ENCODE assay signal across 8 cellular contexts in the genomic region with DNA sequence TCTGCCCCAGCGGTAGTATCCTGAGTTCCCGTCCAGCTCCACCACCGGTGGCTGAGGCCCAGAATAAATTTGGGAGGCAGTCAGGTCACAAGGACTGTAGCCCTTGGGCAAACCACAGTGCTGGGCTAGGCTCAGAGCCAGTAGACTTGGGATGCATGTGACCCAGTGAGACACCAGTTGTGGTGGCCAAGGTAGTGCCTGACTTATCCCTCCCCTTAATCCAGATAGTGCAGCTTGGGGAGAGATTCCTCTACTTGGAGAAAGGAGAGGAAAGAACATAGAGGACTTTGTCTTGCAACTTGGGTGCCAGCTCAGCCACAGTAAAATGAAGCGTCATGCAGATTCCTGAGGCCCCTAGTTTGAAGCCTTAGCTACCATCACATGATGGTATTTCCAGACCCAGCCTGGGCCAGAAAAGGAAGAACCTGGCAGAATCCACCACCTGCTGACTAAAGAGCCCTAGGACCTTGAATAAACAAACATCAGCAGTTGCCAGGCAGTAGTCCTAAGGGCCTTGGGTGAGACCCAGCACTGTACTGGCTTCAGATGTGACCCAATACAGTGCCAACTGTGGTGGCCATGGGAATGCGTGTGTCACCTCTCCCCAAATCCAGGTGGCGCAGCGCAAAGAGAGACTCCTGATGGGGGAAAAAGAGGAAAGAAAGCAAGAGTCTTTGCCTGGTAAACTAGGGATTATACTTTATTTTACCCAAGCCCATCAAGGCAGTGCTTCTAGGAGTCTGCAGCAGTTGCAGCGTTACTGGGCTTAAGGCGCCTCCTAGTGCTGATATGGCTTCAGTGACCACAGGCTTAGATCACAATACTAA. TPM values are rescaled to one million over a fixed set of nuclear protein-coding genes. Genes with fewer than 3 reads are reported as not detected.
DNase-seq lines count a peak whose midpoint lies in the region; ATAC-seq and TF ChIP-seq lines count a peak whose summit lies in the region.

No MANE protein-coding gene starts in this region.

- ATAC-seq in GM18868 (IDR thresholded peaks at IDR 0.05; ENCODE audit: unreplicated experiment) (peak; percentile 95), HG03175 (IDR thresholded peaks at IDR 0.05; ENCODE audit: unreplicated experiment) (peak; percentile 93)

- H3K4me3 ChIP-seq in lower leg skin (ENCODE audit: low read depth, poor library complexity, severe bottlenecking) = no peak overlapping the region

- WGBS in lower leg skin, 2 donors = 17 to 29% methylated on average over 9 of the region's 9 CpGs

- TF ChIP-seq CTCF in lower leg skin (IDR thresholded peaks at IDR 0.05) = peak in 1 of 3 donors; percentile 76

- intact Hi-C loops in lower leg skin (cut with DNase I; ENCODE audit: low total_unique reads) = no loop called here

- DNase-seq in AG08395 (ENCODE audit: low spot score) = peak; percentile 67
- DNase-seq in NCI-H460 (ENCODE audit: extremely low read depth, low read depth) = peak; percentile 70
- DNase-seq in activated CD4-positive, alpha-beta T cell treated with anti-CD3 and anti-CD28 coated beads for 48 hours = peak; percentile 73
- DNase-seq in dermis blood vessel endothelial cell = peak; percentile 90
- peak; percentile 79 to 95 for DNase-seq in lower leg skin (ENCODE audit: low spot score in 2 of 2)
- DNase-seq in stimulated activated CD4-positive, alpha-beta T cell treated with anti-CD3 and anti-CD28 coated beads, TNF-alpha, amount 100 ng/mL, for 24 hours (ENCODE audit: low read depth in 3 of 3) = peak; percentile 31 to 56 (median 49)

- no peak for TF ChIP-seq POLR2A in lower leg skin (IDR thresholded peaks at IDR 0.05)

RNA-seq across cellular contexts. Expression of gene DDX10, which starts 17.0 kb away (rescaled TPM):
- total RNA-seq in NCI-H460 (2014; rRNA removed; shearing (Covaris generic)) = 277 and 301 TPM in 2 replicates
- 54.6 and 68.1 TPM in 2 replicates for polyA plus RNA-seq in NCI-H460 (2014; cell fraction: nucleus; rRNA removed)
- total RNA-seq in dermis blood vessel endothelial cell (36.9 and 64.0 TPM in 2 replicates), lower leg skin (10 to 100 TPM; 18.4 to 33.5 (median 22.2) TPM)

RNA-seq across cellular contexts. Expression of gene EXPH5, which starts 54.3 kb away (rescaled TPM):
- total RNA-seq in NCI-H460 (2014; rRNA removed; shearing (Covaris generic)) = 2.5 and 2.7 TPM in 2 replicates
- polyA plus RNA-seq in NCI-H460 (2014; cell fraction: nucleus; rRNA removed) = 0.56 and 0.58 TPM in 2 replicates
- under 0.01 and 0.09 TPM in 2 replicates for total RNA-seq in dermis blood vessel endothelial cell
- total RNA-seq in lower leg skin = 100 to 1,000 TPM; 122 to 160 (median 139) TPM

Comparison
In these comparisons a context has a peak if more than half of its experiments do, and no peak if none do; other contexts are left out.
1. RNA of gene EXPH5, which starts 54.3 kb away (total RNA-seq): 122 to 160 TPM in lower leg skin; 2.5 to 2.7 TPM in NCI-H460 and under 0.01 to 0.09 TPM in dermis blood vessel endothelial cell; every median in the first group is over 10 times any median in the second.
2. Peak in every context shown above with its lines, with median percentiles within 50 percentile points of each other: DNase-seq.